In genomic region chr10:100315603-100316002, GRCh38 we compare ENCODE assay signal across 24 cellular contexts. TPM values are rescaled to one million over a fixed set of nuclear protein-coding genes. Genes with fewer than 3 reads are reported as not detected.
"Had no signal": no experiment of that assay in that cellular context is flagged by ENCODE, and none has a peak within 500 bp of the region (broad histone marks: within the 10 kb centered on the region; RNA-seq: fewer than 3 reads in every experiment).

No MANE protein-coding gene starts in this region.

- H3K9ac ChIP-seq: KMS-11 had no signal

- H3K9me3 ChIP-seq: SJCRH30 had no signal

- H3K4me1 ChIP-seq: SJCRH30 had no signal

- H3K4me3 ChIP-seq: SJCRH30 had no signal

- H3K27ac ChIP-seq: KMS-11, SJCRH30 had no signal

- H3K36me3 ChIP-seq: SJCRH30 had no signal

- H3K4me2 ChIP-seq: KMS-11 had no signal

- FAIRE-seq: astrocyte had no signal

- DNase-seq: activated CD4-positive, alpha-beta T cell treated with anti-CD3 and anti-CD28 coated beads for 48 hours; activated CD4-positive, alpha-beta T cell treated with anti-CD3 and anti-CD28 coated beads, Interleukin-2, amount 50 U/mL, for 4 hours; activated CD4-positive, CD25-positive, alpha-beta regulatory T cell treated with anti-CD3 and anti-CD28 coated beads, Interleukin-2, amount 50 U/mL, for 72 hours; activated CD8-positive, alpha-beta memory T cell treated with anti-CD3 and anti-CD28 coated beads, Interleukin-2, amount 50 U/mL, for 48 hours; activated CD8-positive, alpha-beta T cell treated with anti-CD3 and anti-CD28 coated beads, Interleukin-2, amount 10 ng/mL, durations not matched to agents 7 days and 5 days; activated naive CD4-positive, alpha-beta T cell; activated T-cell treated with anti-CD3 and anti-CD28 coated beads, Interleukin-2, amount 50 U/mL, for 1 hour; amniotic stem cell; MM.1S; NCI-H1048; NCI-H146; NCI-H1930; NCI-H2171 treated with DMSO at 0.1 percent for 48 hours; NCI-H226; NCI-H526; NCI-H774; Right ventricle myocardium superior; SJCRH30; T-helper 17 cell; T-helper 9 cell had no signal

RNA-seq across cellular contexts. Expression of gene PKD2L1, which starts 14.4 kb away (rescaled TPM):
- total RNA-seq: astrocyte, Right ventricle myocardium superior, RPMI7951, SJCRH30, WTC11 had no signal
